Comparison of ENCODE assay signal across 2 cellular contexts in genomic region chr1:113812661-113813135, GRCh38.
A peak's percentile ranks its signal among the peaks of the same experiment; 100 is the strongest.
TF ChIP-seq lines count a peak whose summit lies in the region.

No MANE protein-coding gene starts in this region.

TF ChIP-seq in IMR-90, 13 proteins besides CTCF, POLR2A, EP300 and RAD21:
- no peak for TF ChIP-seq RFX5 (IDR thresholded peaks at IDR 0.05; ENCODE audit: low read depth, low read length)

TF ChIP-seq in GM12878, 131 proteins besides CTCF, POLR2A, EP300 and RAD21:
- no peak for TF ChIP-seq NFXL1 (IDR thresholded peaks at IDR 0.05; ENCODE audit: borderline replicate concordance)
- TF ChIP-seq RAD51 (IDR thresholded peaks at IDR 0.05), result peak; percentile 46
- no peak for TF ChIP-seq CEBPB (IDR thresholded peaks at IDR 0.05; ENCODE audit: borderline replicate concordance in 1 of 2, low read depth in 2 of 2, low read length in 2 of 2)
- TF ChIP-seq PML (IDR thresholded peaks at IDR 0.05; ENCODE audit: low read length), result peak; percentile 91
- TF ChIP-seq BMI1 (IDR thresholded peaks at IDR 0.05; ENCODE audit: borderline replicate concordance), result peak; percentile 53; the same call in 1 of the 2 replicates
- no peak for TF ChIP-seq STAT1 (conservative IDR thresholded peaks at IDR 0.05)
- peak; percentile 6; the same call in 1 of the 2 replicates for TF ChIP-seq RELB (IDR thresholded peaks at IDR 0.05; ENCODE audit: low read depth)
- TF ChIP-seq E4F1 (IDR thresholded peaks at IDR 0.05; ENCODE audit: borderline replicate concordance, partially characterized antibody), result no peak
- peak; percentile 82 for TF ChIP-seq SKIL (IDR thresholded peaks at IDR 0.05; ENCODE audit: low read depth, poor library complexity, severe bottlenecking)
- TF ChIP-seq NFIC (IDR thresholded peaks at IDR 0.05; ENCODE audit: low read depth, low read length), result no peak
- TF ChIP-seq PAX8 (IDR thresholded peaks at IDR 0.05), result peak; percentile 66; the same call in 1 of the 2 replicates
- no peak for TF ChIP-seq YY1 (IDR thresholded peaks at IDR 0.05; ENCODE audit: low read depth, low read length)
- TF ChIP-seq REST (IDR thresholded peaks at IDR 0.05; ENCODE audit: low read depth, low read length), result no peak
- peak; percentile 11; the same call in 1 of the 2 replicates for TF ChIP-seq TAF1 (IDR thresholded peaks at IDR 0.05; ENCODE audit: borderline replicate concordance, low read depth, low read length)
- peak; percentile 17 for TF ChIP-seq MEF2B (IDR thresholded peaks at IDR 0.05; ENCODE audit: partially characterized antibody, poor library complexity, severe bottlenecking)
- peak; percentile 63 for TF ChIP-seq ZNF687 (IDR thresholded peaks at IDR 0.05)
- TF ChIP-seq SMAD1 (IDR thresholded peaks at IDR 0.05; ENCODE audit: low read depth, partially characterized antibody), result peak; percentile 71
- 0 out of 2 replicates have a peak, but pooled peaks have one; percentile 5 for TF ChIP-seq MTA2 (IDR thresholded peaks at IDR 0.05; ENCODE audit: low read depth)
- no peak for TF ChIP-seq ELK1 (IDR thresholded peaks at IDR 0.05; ENCODE audit: low read depth, low read length)
- TF ChIP-seq HSF1 (IDR thresholded peaks at IDR 0.05; ENCODE audit: low read depth, low read length), result 0 out of 2 replicates have a peak, but pooled peaks have one; percentile 4
- no peak for TF ChIP-seq ZNF274 (IDR thresholded peaks at IDR 0.05; ENCODE audit: insufficient read depth, insufficient read length)
- no peak for TF ChIP-seq NFYA (IDR thresholded peaks at IDR 0.05; ENCODE audit: borderline replicate concordance, low read depth, low read length)
